ENCODE assay signal across 10 cellular contexts in the genomic region with DNA sequence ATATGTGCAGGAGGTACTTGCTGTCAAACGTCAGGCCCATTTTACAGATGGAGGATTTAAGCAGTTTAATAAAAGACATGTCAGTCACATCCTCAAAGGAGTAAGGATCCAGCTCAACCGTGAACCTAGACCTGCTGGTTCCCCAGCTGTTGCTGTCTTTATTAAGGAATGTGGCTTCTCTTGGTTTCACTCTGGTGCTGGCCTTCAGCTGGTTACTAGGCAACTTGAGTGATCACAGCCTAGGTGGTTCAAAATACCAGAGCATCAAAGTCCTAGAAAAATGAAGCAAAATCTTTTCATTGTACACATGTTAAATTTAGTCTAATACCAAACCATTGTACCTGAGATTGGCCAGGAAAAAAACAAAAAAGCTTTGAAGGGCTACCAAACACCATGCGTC. TPM values are rescaled to one million over a fixed set of nuclear protein-coding genes. Genes with fewer than 3 reads are reported as not detected.
DNase-seq lines count a peak whose midpoint lies in the region; ATAC-seq and TF ChIP-seq lines count a peak whose summit lies in the region.
"Had no signal": no experiment of that assay in that cellular context is flagged by ENCODE, and none has a peak within 500 bp of the region (broad histone marks: within the 10 kb centered on the region; RNA-seq: fewer than 3 reads in every experiment).

No MANE protein-coding gene starts in this region.

- H3K79me2 ChIP-seq in OCI-LY3 (ENCODE audit: low read length) (no peaks in the 10 kb centered on the region), Karpas-422 (ENCODE audit: low read length) (no peaks in the 10 kb centered on the region)

- H3K27ac Mint-ChIP-seq in CD8-positive, alpha-beta T cell: peak overlapping the region; percentile 90

- peak overlapping the region; percentile 49 for H3K27ac ChIP-seq in CD8-positive, alpha-beta T cell (ENCODE audit: low read depth, low read length)
- H3K27ac ChIP-seq in OCI-LY3 (ENCODE audit: low read length) (peak overlapping the region; percentile 39; the same call in 1 of the 2 replicates), left lung (peak overlapping the region; percentile 22 to 55), Karpas-422 (ENCODE audit: low read length) (no peak overlapping the region), WERI-Rb-1 (no peak overlapping the region)

- TF ChIP-seq CTCF in CD8-positive, alpha-beta T cell (IDR thresholded peaks at IDR 0.05): no peak
- TF ChIP-seq CTCF in OCI-LY3 (IDR thresholded peaks at IDR 0.05; ENCODE audit: low read depth, low read length): no peak
- no peak for TF ChIP-seq CTCF in left lung (IDR thresholded peaks at IDR 0.05)
- TF ChIP-seq CTCF in WERI-Rb-1 (IDR thresholded peaks at IDR 0.05; ENCODE audit: low read depth, low read length): no peak

- peak overlapping the region; percentile 79 for H3K4me3 Mint-ChIP-seq in CD8-positive, alpha-beta T cell

- no peaks in the 10 kb centered on the region for H3K36me3 Mint-ChIP-seq in CD8-positive, alpha-beta T cell

- no peaks in the 10 kb centered on the region for H3K9me3 Mint-ChIP-seq in CD8-positive, alpha-beta T cell

- H4K20me1 ChIP-seq in OCI-LY3 (ENCODE audit: insufficient read depth, low read length) (no peaks in the 10 kb centered on the region), Karpas-422 (ENCODE audit: insufficient read depth, low read depth, low read length) (no peaks in the 10 kb centered on the region)

- intact Hi-C loops in CD8-positive, alpha-beta T cell (cut with DNase I, micrococcal nuclease): no loop called here
- intact Hi-C loops in left lung (cut with DNase I): no loop called here

- no peak for ATAC-seq in CD8-positive, alpha-beta T cell
- ATAC-seq in GM21360 (IDR thresholded peaks at IDR 0.05; ENCODE audit: unreplicated experiment) (peak; percentile 48), left lung (peak; percentile 33)

- no peak for DNase-seq in CD8-positive, alpha-beta T cell
- DNase-seq in left lung: no peak
- no peak for DNase-seq in Karpas-422
- DNase-seq in amniotic stem cell (lab: John Stamatoyannopoulos, UW): no peak
- DNase-seq in iPS-NIHi7 (ENCODE audit: extremely low spot score): no peak
- DNase-seq in WERI-Rb-1: no peak
- DNase-seq: NCI-H446 treated with DMSO at 0.1 percent for 48 hours had no signal

- H3K4me1 ChIP-seq in CD8-positive, alpha-beta T cell (ENCODE audit: insufficient read depth, low read length): peaks cover 6% of the 10 kb centered on the region
- H3K4me1 ChIP-seq in OCI-LY3 (ENCODE audit: low read length) (peaks cover 15% of the 10 kb centered on the region), left lung (no peaks in the 10 kb centered on the region), Karpas-422 (ENCODE audit: low read length) (no peaks in the 10 kb centered on the region)

- peaks cover 19% of the 10 kb centered on the region for H3K4me1 Mint-ChIP-seq in CD8-positive, alpha-beta T cell (ENCODE audit: low read depth)

- H3K4me2 ChIP-seq in OCI-LY3 (ENCODE audit: low read length) (peak overlapping the region; percentile 88), Karpas-422 (ENCODE audit: low read depth, low read length, poor library complexity, severe bottlenecking) (no peak overlapping the region)

- no peaks in the 10 kb centered on the region for H3K27me3 ChIP-seq in CD8-positive, alpha-beta T cell (ENCODE audit: insufficient read depth, low read length)
- H3K27me3 ChIP-seq in OCI-LY3 (ENCODE audit: low read depth, low read length): no peaks in the 10 kb centered on the region
- H3K27me3 ChIP-seq in left lung: no peaks in the 10 kb centered on the region
- no peaks in the 10 kb centered on the region for H3K27me3 ChIP-seq in Karpas-422 (ENCODE audit: low read length)
- peaks cover 13% of the 10 kb centered on the region for H3K27me3 ChIP-seq in WERI-Rb-1 (ENCODE audit: insufficient read depth, low read depth, severe bottlenecking)

- no peaks in the 10 kb centered on the region for H3K9me3 ChIP-seq in CD8-positive, alpha-beta T cell (ENCODE audit: low read length)
- H3K9me3 ChIP-seq in OCI-LY3 (ENCODE audit: insufficient read depth, low read length): no peaks in the 10 kb centered on the region
- H3K9me3 ChIP-seq in left lung: no peaks in the 10 kb centered on the region
- no peaks in the 10 kb centered on the region for H3K9me3 ChIP-seq in Karpas-422 (ENCODE audit: low read length)
- H3K9me3 ChIP-seq in WERI-Rb-1 (ENCODE audit: severe bottlenecking): no peaks in the 10 kb centered on the region

- H3K27me3 Mint-ChIP-seq in CD8-positive, alpha-beta T cell (ENCODE audit: low read depth): no peaks in the 10 kb centered on the region

- POLR2A ChIA-PET in CD8-positive, alpha-beta T cell (lab: Charles Lee): no interaction called here

- no peaks in the 10 kb centered on the region for H3K36me3 ChIP-seq in CD8-positive, alpha-beta T cell (ENCODE audit: insufficient read depth, low read length)
- H3K36me3 ChIP-seq in OCI-LY3 (replicated peaks; ENCODE audit: low read depth, low read length) (no peaks in the 10 kb centered on the region), left lung (no peaks in the 10 kb centered on the region), Karpas-422 (ENCODE audit: insufficient read depth, low read length) (no peaks in the 10 kb centered on the region), WERI-Rb-1 (no peaks in the 10 kb centered on the region)

- H3K9me2 ChIP-seq in Karpas-422 (replicated peaks; ENCODE audit: insufficient read depth, low read length): no peaks in the 10 kb centered on the region

- H2AFZ ChIP-seq in OCI-LY3 (ENCODE audit: low read depth, low read length): peak overlapping the region; percentile 95
- H2AFZ ChIP-seq in Karpas-422 (ENCODE audit: low read length): no peak overlapping the region

- CTCF ChIA-PET in CD8-positive, alpha-beta T cell (lab: Charles Lee): no interaction called here

- peak overlapping the region; percentile 41 for H3K4me3 ChIP-seq in CD8-positive, alpha-beta T cell (ENCODE audit: low read depth, low read length)
- H3K4me3 ChIP-seq in OCI-LY3 (ENCODE audit: low read length): peak overlapping the region; percentile 70
- peak overlapping the region in 1 of 2 donors; percentile 11 for H3K4me3 ChIP-seq in left lung
- no peak overlapping the region for H3K4me3 ChIP-seq in Karpas-422 (ENCODE audit: low read length)
- no peak overlapping the region for H3K4me3 ChIP-seq in WERI-Rb-1 (ENCODE audit: low read depth, low read length)
- H3K4me3 ChIP-seq: lung had no signal

- peak overlapping the region; percentile 43; the same call in 1 of the 2 replicates for H3K9ac ChIP-seq in OCI-LY3 (ENCODE audit: low read length)
- H3K9ac ChIP-seq in Karpas-422 (ENCODE audit: low read length): no peak overlapping the region

RNA-seq across cellular contexts. Expression of a gene that starts 32.7 kb away (rescaled TPM):
- total RNA-seq in CD8-positive, alpha-beta T cell: not detected
- not detected for total RNA-seq in left lung
- total RNA-seq in Karpas-422 (2014; rRNA removed; shearing (Covaris generic); ENCODE audit: low replicate concordance): not detected in 2 replicates

Comparison
In these comparisons a context has a peak if more than half of its experiments do, and no peak if none do; other contexts are left out.
1. H3K27ac ChIP-seq: peak in CD8-positive, alpha-beta T cell (single experiment), OCI-LY3 (single experiment) and left lung (2 of 2); none in Karpas-422 (single experiment) and WERI-Rb-1 (single experiment).
2. H3K4me3 ChIP-seq: peak in CD8-positive, alpha-beta T cell (single experiment) and OCI-LY3 (single experiment); none in Karpas-422 (single experiment) and WERI-Rb-1 (single experiment).